8 cellular contexts compared by ENCODE assay signal in genomic region chr9:100324594-100325200, GRCh38. TPM values are rescaled to one million over a fixed set of nuclear protein-coding genes. Genes with fewer than 3 reads are reported as not detected.
DNase-seq lines count a peak whose midpoint lies in the region; ATAC-seq and TF ChIP-seq lines count a peak whose summit lies in the region.

No MANE protein-coding gene starts in this region.

- peaks cover 40% of the 10 kb centered on the region for H3K36me3 Mint-ChIP-seq in activated CD8-positive, alpha-beta T cell treated with anti-CD3 and anti-CD28 coated beads for 36 hours (ENCODE audit: low read depth)
- H3K36me3 Mint-ChIP-seq in activated CD8-positive, alpha-beta T cell treated with anti-CD3 and anti-CD28 coated beads, Interleukin-2, amount 10 ng/mL, durations not matched to agents 7 days and 5 days (ENCODE audit: low read depth), result peaks cover 42% of the 10 kb centered on the region
- peaks cover 26% of the 10 kb centered on the region for H3K36me3 Mint-ChIP-seq in activated CD8-positive, alpha-beta memory T cell treated with anti-CD3 and anti-CD28 coated beads, Interleukin-2, amount 10 ng/mL, durations not matched to agents 7 days and 5 days

- no peaks in the 10 kb centered on the region for H3K9me3 Mint-ChIP-seq in activated CD8-positive, alpha-beta T cell treated with anti-CD3 and anti-CD28 coated beads for 36 hours
- no peaks in the 10 kb centered on the region for H3K9me3 Mint-ChIP-seq in activated CD8-positive, alpha-beta T cell treated with anti-CD3 and anti-CD28 coated beads, Interleukin-2, amount 10 ng/mL, durations not matched to agents 7 days and 5 days (ENCODE audit: insufficient read depth)
- H3K9me3 Mint-ChIP-seq in activated CD8-positive, alpha-beta memory T cell treated with anti-CD3 and anti-CD28 coated beads, Interleukin-2, amount 10 ng/mL, durations not matched to agents 7 days and 5 days (ENCODE audit: low read depth), result no peaks in the 10 kb centered on the region

- no peak for ATAC-seq in activated CD8-positive, alpha-beta T cell treated with anti-CD3 and anti-CD28 coated beads for 36 hours
- no peak for ATAC-seq in activated CD8-positive, alpha-beta T cell treated with anti-CD3 and anti-CD28 coated beads, Interleukin-2, amount 10 ng/mL, durations not matched to agents 7 days and 5 days
- ATAC-seq in GM21737 (IDR thresholded peaks at IDR 0.05; ENCODE audit: unreplicated experiment) (no peak), GM18870 (IDR thresholded peaks at IDR 0.05; ENCODE audit: unreplicated experiment) (no peak)
- no peak for ATAC-seq in activated CD8-positive, alpha-beta memory T cell treated with anti-CD3 and anti-CD28 coated beads, Interleukin-2, amount 10 ng/mL, durations not matched to agents 7 days and 5 days

- H3K4me1 Mint-ChIP-seq in activated CD8-positive, alpha-beta T cell treated with anti-CD3 and anti-CD28 coated beads for 36 hours (ENCODE audit: low read depth), result peaks cover 7% of the 10 kb centered on the region
- H3K4me1 Mint-ChIP-seq in activated CD8-positive, alpha-beta T cell treated with anti-CD3 and anti-CD28 coated beads, Interleukin-2, amount 10 ng/mL, durations not matched to agents 7 days and 5 days (ENCODE audit: low read depth), result no peaks in the 10 kb centered on the region
- peaks cover 5% of the 10 kb centered on the region for H3K4me1 Mint-ChIP-seq in activated CD8-positive, alpha-beta memory T cell treated with anti-CD3 and anti-CD28 coated beads, Interleukin-2, amount 10 ng/mL, durations not matched to agents 7 days and 5 days

- POLR2A ChIA-PET in activated CD8-positive, alpha-beta T cell treated with anti-CD3 and anti-CD28 coated beads for 36 hours (lab: Charles Lee), result no interaction called here
- POLR2A ChIA-PET in activated CD8-positive, alpha-beta T cell treated with anti-CD3 and anti-CD28 coated beads, Interleukin-2, amount 10 ng/mL, durations not matched to agents 7 days and 5 days (lab: Charles Lee), result no interaction called here

- H3K27me3 Mint-ChIP-seq in activated CD8-positive, alpha-beta T cell treated with anti-CD3 and anti-CD28 coated beads for 36 hours, result no peaks in the 10 kb centered on the region
- H3K27me3 Mint-ChIP-seq in activated CD8-positive, alpha-beta T cell treated with anti-CD3 and anti-CD28 coated beads, Interleukin-2, amount 10 ng/mL, durations not matched to agents 7 days and 5 days (ENCODE audit: low read depth), result no peaks in the 10 kb centered on the region
- H3K27me3 Mint-ChIP-seq in activated CD8-positive, alpha-beta memory T cell treated with anti-CD3 and anti-CD28 coated beads, Interleukin-2, amount 10 ng/mL, durations not matched to agents 7 days and 5 days, result no peaks in the 10 kb centered on the region

- CTCF ChIA-PET in activated CD8-positive, alpha-beta T cell treated with anti-CD3 and anti-CD28 coated beads for 36 hours (lab: Charles Lee), result interaction anchor here (0.6 to 3.1 kb wide), 25 partner anchors 9 to 1139 kb away, joined by 3 to 22 read pairs (median 4); partner anchors contain the start of gene TEX10
- CTCF ChIA-PET in activated CD8-positive, alpha-beta T cell treated with anti-CD3 and anti-CD28 coated beads, Interleukin-2, amount 10 ng/mL, durations not matched to agents 7 days and 5 days (lab: Charles Lee), result interaction anchor here (0.6 to 5.1 kb wide), 37 partner anchors 8 to 1162 kb away, joined by 3 to 35 read pairs (median 3); partner anchors contain the start of gene TEX10
- CTCF ChIA-PET in activated CD8-positive, alpha-beta memory T cell treated with anti-CD3 and anti-CD28 coated beads, Interleukin-2, amount 10 ng/mL, durations not matched to agents 7 days and 5 days (lab: Charles Lee), result interaction anchor here (0.6 to 4.0 kb wide), 20 partner anchors 8 to 1140 kb away, joined by 3 to 30 read pairs (median 4); partner anchors contain the start of gene TEX10

- TF ChIP-seq POLR2A in erythroblast (IDR thresholded peaks at IDR 0.05; ENCODE audit: low read length), result no peak

- no peak overlapping the region for H3K4me3 Mint-ChIP-seq in activated CD8-positive, alpha-beta T cell treated with anti-CD3 and anti-CD28 coated beads for 36 hours
- no peak overlapping the region for H3K4me3 Mint-ChIP-seq in activated CD8-positive, alpha-beta T cell treated with anti-CD3 and anti-CD28 coated beads, Interleukin-2, amount 10 ng/mL, durations not matched to agents 7 days and 5 days
- no peak overlapping the region for H3K4me3 Mint-ChIP-seq in activated CD8-positive, alpha-beta memory T cell treated with anti-CD3 and anti-CD28 coated beads, Interleukin-2, amount 10 ng/mL, durations not matched to agents 7 days and 5 days

- TF ChIP-seq CTCF in activated CD8-positive, alpha-beta T cell treated with anti-CD3 and anti-CD28 coated beads for 36 hours (IDR thresholded peaks at IDR 0.05), result peak; percentile 51

- intact Hi-C loops in activated CD8-positive, alpha-beta T cell treated with anti-CD3 and anti-CD28 coated beads for 36 hours (cut with micrococcal nuclease), result loop anchor here (10.0 kb wide), 2 partner anchors 270 to 300 kb away; no protein-coding TSS in a partner anchor

- DNase-seq in activated CD8-positive, alpha-beta T cell treated with anti-CD3 and anti-CD28 coated beads for 36 hours, result no peak
- DNase-seq in activated CD8-positive, alpha-beta T cell treated with anti-CD3 and anti-CD28 coated beads, Interleukin-2, amount 10 ng/mL, durations not matched to agents 7 days and 5 days, result no peak
- DNase-seq in NCI-H82 treated with DMSO at 0.1 percent for 48 hours (lab: John Stamatoyannopoulos, UW; ENCODE audit: unreplicated experiment) (peak; percentile 11), erythroblast (lab: John Stamatoyannopoulos, UW) (peak; percentile 60 to 67), retina (peak; percentile 8)
- DNase-seq in activated CD8-positive, alpha-beta memory T cell treated with anti-CD3 and anti-CD28 coated beads, Interleukin-2, amount 10 ng/mL, durations not matched to agents 7 days and 5 days, result no peak

- H3K27ac Mint-ChIP-seq in activated CD8-positive, alpha-beta T cell treated with anti-CD3 and anti-CD28 coated beads for 36 hours, result no peak overlapping the region
- no peak overlapping the region for H3K27ac Mint-ChIP-seq in activated CD8-positive, alpha-beta T cell treated with anti-CD3 and anti-CD28 coated beads, Interleukin-2, amount 10 ng/mL, durations not matched to agents 7 days and 5 days
- H3K27ac Mint-ChIP-seq in activated CD8-positive, alpha-beta memory T cell treated with anti-CD3 and anti-CD28 coated beads, Interleukin-2, amount 10 ng/mL, durations not matched to agents 7 days and 5 days, result no peak overlapping the region

RNA-seq across cellular contexts. Expression of gene TEX10, which starts 28.0 kb away (rescaled TPM):
- total RNA-seq in activated CD8-positive, alpha-beta T cell treated with anti-CD3 and anti-CD28 coated beads for 36 hours, result 10 to 100 TPM; 26.6 to 30.2 TPM
- total RNA-seq in activated CD8-positive, alpha-beta T cell treated with anti-CD3 and anti-CD28 coated beads, Interleukin-2, amount 10 ng/mL, durations not matched to agents 7 days and 5 days, result 10 to 100 TPM; 20.6 to 21.0 TPM
- 10 to 100 TPM; 21.0 to 24.4 TPM for total RNA-seq in activated CD8-positive, alpha-beta memory T cell treated with anti-CD3 and anti-CD28 coated beads, Interleukin-2, amount 10 ng/mL, durations not matched to agents 7 days and 5 days

Comparison
In these comparisons a context has a peak if more than half of its experiments do, and no peak if none do; other contexts are left out.
1. DNase-seq: peak in NCI-H82 treated with DMSO at 0.1 percent for 48 hours (single experiment), erythroblast (2 of 2) and retina (single experiment); none in activated CD8-positive, alpha-beta T cell treated with anti-CD3 and anti-CD28 coated beads for 36 hours (single experiment), activated CD8-positive, alpha-beta T cell treated with anti-CD3 and anti-CD28 coated beads, Interleukin-2, amount 10 ng/mL, durations not matched to agents 7 days and 5 days (single experiment) and activated CD8-positive, alpha-beta memory T cell treated with anti-CD3 and anti-CD28 coated beads, Interleukin-2, amount 10 ng/mL, durations not matched to agents 7 days and 5 days (single experiment).